1 cellular context compared by ENCODE assay signal in the genomic region with DNA sequence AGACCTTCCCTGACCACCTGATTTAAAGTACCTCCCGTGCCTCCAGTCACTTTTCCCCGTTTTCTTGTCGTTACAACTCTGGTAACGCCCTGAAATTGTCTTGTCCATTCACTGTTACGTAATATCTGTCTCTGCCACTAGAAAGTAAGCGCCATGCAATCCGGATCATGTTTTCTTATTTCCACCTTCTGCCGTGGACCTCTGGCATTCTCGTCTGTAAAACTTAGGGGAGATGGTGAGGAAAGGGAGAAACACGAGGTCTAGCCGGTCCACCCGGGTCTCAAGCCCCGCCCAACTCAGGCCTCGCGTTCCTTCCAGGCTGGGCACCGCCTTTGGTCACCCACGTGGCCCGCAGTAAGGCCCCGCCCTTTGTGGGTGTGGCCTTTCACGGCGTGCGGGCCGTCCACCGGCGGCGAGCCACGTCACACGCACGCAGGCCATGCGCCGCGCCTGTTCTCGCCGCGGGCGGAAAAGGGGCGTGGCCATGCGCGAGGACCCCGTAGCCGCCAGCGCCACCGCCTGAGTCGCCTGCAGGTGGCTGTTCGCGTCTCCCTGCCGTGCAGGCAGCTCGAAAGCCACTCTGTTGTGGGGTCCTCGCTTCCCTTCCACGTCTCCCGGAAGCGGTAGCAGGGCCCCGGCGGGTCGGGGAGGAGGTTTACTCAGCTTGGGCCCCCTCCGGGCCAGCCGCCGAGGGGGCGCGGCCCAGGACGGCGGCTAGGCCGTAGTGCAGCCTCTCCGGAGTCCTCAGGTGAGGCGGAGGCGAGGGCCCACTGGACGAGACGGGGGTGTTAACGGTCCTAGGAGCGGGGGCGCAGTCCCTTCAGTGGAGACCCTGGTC.
TF ChIP-seq lines count a peak whose summit lies in the region.

A gene with protein sequence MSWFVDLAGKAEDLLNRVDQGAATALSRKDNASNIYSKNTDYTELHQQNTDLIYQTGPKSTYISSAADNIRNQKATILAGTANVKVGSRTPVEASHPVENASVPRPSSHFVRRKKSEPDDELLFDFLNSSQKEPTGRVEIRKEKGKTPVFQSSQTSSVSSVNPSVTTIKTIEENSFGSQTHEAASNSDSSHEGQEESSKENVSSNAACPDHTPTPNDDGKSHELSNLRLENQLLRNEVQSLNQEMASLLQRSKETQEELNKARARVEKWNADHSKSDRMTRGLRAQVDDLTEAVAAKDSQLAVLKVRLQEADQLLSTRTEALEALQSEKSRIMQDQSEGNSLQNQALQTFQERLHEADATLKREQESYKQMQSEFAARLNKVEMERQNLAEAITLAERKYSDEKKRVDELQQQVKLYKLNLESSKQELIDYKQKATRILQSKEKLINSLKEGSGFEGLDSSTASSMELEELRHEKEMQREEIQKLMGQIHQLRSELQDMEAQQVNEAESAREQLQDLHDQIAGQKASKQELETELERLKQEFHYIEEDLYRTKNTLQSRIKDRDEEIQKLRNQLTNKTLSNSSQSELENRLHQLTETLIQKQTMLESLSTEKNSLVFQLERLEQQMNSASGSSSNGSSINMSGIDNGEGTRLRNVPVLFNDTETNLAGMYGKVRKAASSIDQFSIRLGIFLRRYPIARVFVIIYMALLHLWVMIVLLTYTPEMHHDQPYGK (plus strand): TSS at position 597 of the 838 bp plus-strand sequence. CDS start 3,133 bp downstream, outside the sequence.

TF ChIP-seq in HepG2, 621 proteins besides CTCF, POLR2A, EP300 and RAD21 (continued from another document and continues in another):
- TF ChIP-seq, protein P1, sequence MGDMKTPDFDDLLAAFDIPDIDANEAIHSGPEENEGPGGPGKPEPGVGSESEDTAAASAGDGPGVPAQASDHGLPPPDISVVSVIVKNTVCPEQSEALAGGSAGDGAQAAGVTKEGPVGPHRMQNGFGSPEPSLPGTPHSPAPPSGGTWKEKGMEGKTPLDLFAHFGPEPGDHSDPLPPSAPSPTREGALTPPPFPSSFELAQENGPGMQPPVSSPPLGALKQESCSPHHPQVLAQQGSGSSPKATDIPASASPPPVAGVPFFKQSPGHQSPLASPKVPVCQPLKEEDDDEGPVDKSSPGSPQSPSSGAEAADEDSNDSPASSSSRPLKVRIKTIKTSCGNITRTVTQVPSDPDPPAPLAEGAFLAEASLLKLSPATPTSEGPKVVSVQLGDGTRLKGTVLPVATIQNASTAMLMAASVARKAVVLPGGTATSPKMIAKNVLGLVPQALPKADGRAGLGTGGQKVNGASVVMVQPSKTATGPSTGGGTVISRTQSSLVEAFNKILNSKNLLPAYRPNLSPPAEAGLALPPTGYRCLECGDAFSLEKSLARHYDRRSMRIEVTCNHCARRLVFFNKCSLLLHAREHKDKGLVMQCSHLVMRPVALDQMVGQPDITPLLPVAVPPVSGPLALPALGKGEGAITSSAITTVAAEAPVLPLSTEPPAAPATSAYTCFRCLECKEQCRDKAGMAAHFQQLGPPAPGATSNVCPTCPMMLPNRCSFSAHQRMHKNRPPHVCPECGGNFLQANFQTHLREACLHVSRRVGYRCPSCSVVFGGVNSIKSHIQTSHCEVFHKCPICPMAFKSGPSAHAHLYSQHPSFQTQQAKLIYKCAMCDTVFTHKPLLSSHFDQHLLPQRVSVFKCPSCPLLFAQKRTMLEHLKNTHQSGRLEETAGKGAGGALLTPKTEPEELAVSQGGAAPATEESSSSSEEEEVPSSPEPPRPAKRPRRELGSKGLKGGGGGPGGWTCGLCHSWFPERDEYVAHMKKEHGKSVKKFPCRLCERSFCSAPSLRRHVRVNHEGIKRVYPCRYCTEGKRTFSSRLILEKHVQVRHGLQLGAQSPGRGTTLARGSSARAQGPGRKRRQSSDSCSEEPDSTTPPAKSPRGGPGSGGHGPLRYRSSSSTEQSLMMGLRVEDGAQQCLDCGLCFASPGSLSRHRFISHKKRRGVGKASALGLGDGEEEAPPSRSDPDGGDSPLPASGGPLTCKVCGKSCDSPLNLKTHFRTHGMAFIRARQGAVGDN (CRISPR knock-in tag; IDR thresholded peaks at IDR 0.05) = peak; percentile 98
- no peak for TF ChIP-seq PAWR (CRISPR knock-in tag; IDR thresholded peaks at IDR 0.05; ENCODE audit: borderline replicate concordance)
- no peak; the same call in 1 of the 2 replicates for TF ChIP-seq NFATC3 (CRISPR knock-in tag; IDR thresholded peaks at IDR 0.05)
- TF ChIP-seq, protein P2, sequence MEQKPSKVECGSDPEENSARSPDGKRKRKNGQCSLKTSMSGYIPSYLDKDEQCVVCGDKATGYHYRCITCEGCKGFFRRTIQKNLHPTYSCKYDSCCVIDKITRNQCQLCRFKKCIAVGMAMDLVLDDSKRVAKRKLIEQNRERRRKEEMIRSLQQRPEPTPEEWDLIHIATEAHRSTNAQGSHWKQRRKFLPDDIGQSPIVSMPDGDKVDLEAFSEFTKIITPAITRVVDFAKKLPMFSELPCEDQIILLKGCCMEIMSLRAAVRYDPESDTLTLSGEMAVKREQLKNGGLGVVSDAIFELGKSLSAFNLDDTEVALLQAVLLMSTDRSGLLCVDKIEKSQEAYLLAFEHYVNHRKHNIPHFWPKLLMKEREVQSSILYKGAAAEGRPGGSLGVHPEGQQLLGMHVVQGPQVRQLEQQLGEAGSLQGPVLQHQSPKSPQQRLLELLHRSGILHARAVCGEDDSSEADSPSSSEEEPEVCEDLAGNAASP (CRISPR knock-in tag; IDR thresholded peaks at IDR 0.05; ENCODE audit: borderline replicate concordance) = peak; percentile 64; the same call in 1 of the 2 replicates
- no peak for TF ChIP-seq ZNF790 (CRISPR knock-in tag; IDR thresholded peaks at IDR 0.05; ENCODE audit: borderline replicate concordance)
- TF ChIP-seq HIVEP1 (CRISPR knock-in tag; IDR thresholded peaks at IDR 0.05) = no peak; the same call in 1 of the 2 replicates
- peak; percentile 61; the same call in 1 of the 2 replicates for TF ChIP-seq ZNF274 (CRISPR knock-in tag; IDR thresholded peaks at IDR 0.05)
- peak; percentile 91 for TF ChIP-seq ZNF547 (CRISPR knock-in tag; IDR thresholded peaks at IDR 0.05)
- no peak for TF ChIP-seq PRMT3 (CRISPR knock-in tag; IDR thresholded peaks at IDR 0.05; ENCODE audit: borderline replicate concordance, low read depth)
- TF ChIP-seq, protein P3, sequence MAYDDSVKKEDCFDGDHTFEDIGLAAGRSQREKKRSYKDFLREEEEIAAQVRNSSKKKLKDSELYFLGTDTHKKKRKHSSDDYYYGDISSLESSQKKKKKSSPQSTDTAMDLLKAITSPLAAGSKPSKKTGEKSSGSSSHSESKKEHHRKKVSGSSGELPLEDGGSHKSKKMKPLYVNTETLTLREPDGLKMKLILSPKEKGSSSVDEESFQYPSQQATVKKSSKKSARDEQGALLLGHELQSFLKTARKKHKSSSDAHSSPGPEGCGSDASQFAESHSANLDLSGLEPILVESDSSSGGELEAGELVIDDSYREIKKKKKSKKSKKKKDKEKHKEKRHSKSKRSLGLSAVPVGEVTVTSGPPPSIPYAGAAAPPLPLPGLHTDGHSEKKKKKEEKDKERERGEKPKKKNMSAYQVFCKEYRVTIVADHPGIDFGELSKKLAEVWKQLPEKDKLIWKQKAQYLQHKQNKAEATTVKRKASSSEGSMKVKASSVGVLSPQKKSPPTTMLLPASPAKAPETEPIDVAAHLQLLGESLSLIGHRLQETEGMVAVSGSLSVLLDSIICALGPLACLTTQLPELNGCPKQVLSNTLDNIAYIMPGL (CRISPR knock-in tag; IDR thresholded peaks at IDR 0.05; ENCODE audit: borderline replicate concordance in 1 of 2, low read depth in 1 of 2) = peak; percentile 75 to 89; a peak in 3 of 4 replicates
- peak; percentile 53; the same call in 1 of the 2 replicates for TF ChIP-seq FOXA3 (CRISPR knock-in tag; IDR thresholded peaks at IDR 0.05)
- TF ChIP-seq SKI (IDR thresholded peaks at IDR 0.05; ENCODE audit: partially characterized antibody) = peak; percentile 53
- TF ChIP-seq SALL2 (CRISPR knock-in tag; IDR thresholded peaks at IDR 0.05) = peak; percentile 37; the same call in 1 of the 2 replicates
- no peak for TF ChIP-seq HNRNPL (IDR thresholded peaks at IDR 0.05; ENCODE audit: low read depth, low read length)
- TF ChIP-seq SNAPC2 (CRISPR knock-in tag; IDR thresholded peaks at IDR 0.05) = peak; percentile 43; the same call in 1 of the 2 replicates
- TF ChIP-seq FOXC1 (CRISPR knock-in tag; IDR thresholded peaks at IDR 0.05; ENCODE audit: borderline replicate concordance) = peak; percentile 33; the same call in 1 of the 2 replicates
- no peak; the same call in 1 of the 2 replicates for TF ChIP-seq RFXANK (CRISPR knock-in tag; IDR thresholded peaks at IDR 0.05)
- TF ChIP-seq, protein P4, sequence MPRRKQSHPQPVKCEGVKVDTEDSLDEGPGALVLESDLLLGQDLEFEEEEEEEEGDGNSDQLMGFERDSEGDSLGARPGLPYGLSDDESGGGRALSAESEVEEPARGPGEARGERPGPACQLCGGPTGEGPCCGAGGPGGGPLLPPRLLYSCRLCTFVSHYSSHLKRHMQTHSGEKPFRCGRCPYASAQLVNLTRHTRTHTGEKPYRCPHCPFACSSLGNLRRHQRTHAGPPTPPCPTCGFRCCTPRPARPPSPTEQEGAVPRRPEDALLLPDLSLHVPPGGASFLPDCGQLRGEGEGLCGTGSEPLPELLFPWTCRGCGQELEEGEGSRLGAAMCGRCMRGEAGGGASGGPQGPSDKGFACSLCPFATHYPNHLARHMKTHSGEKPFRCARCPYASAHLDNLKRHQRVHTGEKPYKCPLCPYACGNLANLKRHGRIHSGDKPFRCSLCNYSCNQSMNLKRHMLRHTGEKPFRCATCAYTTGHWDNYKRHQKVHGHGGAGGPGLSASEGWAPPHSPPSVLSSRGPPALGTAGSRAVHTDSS (CRISPR knock-in tag; conservative IDR thresholded peaks at IDR 0.05) = no peak
- no peak; the same call in 1 of the 2 replicates for TF ChIP-seq ZSCAN22 (CRISPR knock-in tag; IDR thresholded peaks at IDR 0.05)
- TF ChIP-seq, protein P5, sequence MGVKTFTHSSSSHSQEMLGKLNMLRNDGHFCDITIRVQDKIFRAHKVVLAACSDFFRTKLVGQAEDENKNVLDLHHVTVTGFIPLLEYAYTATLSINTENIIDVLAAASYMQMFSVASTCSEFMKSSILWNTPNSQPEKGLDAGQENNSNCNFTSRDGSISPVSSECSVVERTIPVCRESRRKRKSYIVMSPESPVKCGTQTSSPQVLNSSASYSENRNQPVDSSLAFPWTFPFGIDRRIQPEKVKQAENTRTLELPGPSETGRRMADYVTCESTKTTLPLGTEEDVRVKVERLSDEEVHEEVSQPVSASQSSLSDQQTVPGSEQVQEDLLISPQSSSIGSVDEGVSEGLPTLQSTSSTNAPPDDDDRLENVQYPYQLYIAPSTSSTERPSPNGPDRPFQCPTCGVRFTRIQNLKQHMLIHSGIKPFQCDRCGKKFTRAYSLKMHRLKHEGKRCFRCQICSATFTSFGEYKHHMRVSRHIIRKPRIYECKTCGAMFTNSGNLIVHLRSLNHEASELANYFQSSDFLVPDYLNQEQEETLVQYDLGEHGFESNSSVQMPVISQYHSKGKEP (CRISPR knock-in tag; IDR thresholded peaks at IDR 0.05) = peak; percentile 35; the same call in 1 of the 2 replicates
- no peak for TF ChIP-seq ZNF557 (CRISPR knock-in tag; IDR thresholded peaks at IDR 0.05)
- TF ChIP-seq, protein P6, sequence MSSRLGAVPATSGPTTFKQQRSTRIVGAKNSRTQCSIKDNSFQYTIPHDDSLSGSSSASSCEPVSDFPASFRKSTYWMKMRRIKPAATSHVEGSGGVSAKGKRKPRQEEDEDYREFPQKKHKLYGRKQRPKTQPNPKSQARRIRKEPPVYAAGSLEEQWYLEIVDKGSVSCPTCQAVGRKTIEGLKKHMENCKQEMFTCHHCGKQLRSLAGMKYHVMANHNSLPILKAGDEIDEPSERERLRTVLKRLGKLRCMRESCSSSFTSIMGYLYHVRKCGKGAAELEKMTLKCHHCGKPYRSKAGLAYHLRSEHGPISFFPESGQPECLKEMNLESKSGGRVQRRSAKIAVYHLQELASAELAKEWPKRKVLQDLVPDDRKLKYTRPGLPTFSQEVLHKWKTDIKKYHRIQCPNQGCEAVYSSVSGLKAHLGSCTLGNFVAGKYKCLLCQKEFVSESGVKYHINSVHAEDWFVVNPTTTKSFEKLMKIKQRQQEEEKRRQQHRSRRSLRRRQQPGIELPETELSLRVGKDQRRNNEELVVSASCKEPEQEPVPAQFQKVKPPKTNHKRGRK (CRISPR knock-in tag; IDR thresholded peaks at IDR 0.05) = no peak
- TF ChIP-seq THYN1 (CRISPR knock-in tag; IDR thresholded peaks at IDR 0.05; ENCODE audit: borderline replicate concordance, low read depth) = no peak
- peak; percentile 77; the same call in 1 of the 2 replicates for TF ChIP-seq KDM5B (CRISPR knock-in tag; IDR thresholded peaks at IDR 0.05; ENCODE audit: borderline replicate concordance)
- TF ChIP-seq, protein P7, sequence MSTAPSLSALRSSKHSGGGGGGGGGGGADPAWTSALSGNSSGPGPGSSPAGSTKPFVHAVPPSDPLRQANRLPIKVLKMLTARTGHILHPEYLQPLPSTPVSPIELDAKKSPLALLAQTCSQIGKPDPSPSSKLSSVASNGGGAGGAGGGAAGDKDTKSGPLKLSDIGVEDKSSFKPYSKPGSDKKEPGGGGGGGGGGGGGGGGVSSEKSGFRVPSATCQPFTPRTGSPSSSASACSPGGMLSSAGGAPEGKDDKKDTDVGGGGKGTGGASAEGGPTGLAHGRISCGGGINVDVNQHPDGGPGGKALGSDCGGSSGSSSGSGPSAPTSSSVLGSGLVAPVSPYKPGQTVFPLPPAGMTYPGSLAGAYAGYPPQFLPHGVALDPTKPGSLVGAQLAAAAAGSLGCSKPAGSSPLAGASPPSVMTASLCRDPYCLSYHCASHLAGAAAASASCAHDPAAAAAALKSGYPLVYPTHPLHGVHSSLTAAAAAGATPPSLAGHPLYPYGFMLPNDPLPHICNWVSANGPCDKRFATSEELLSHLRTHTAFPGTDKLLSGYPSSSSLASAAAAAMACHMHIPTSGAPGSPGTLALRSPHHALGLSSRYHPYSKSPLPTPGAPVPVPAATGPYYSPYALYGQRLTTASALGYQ (CRISPR knock-in tag; IDR thresholded peaks at IDR 0.05) = no peak; the same call in 1 of the 2 replicates
- peak; percentile 87 for TF ChIP-seq HDAC1 (CRISPR knock-in tag; IDR thresholded peaks at IDR 0.05)
- TF ChIP-seq, protein P8, sequence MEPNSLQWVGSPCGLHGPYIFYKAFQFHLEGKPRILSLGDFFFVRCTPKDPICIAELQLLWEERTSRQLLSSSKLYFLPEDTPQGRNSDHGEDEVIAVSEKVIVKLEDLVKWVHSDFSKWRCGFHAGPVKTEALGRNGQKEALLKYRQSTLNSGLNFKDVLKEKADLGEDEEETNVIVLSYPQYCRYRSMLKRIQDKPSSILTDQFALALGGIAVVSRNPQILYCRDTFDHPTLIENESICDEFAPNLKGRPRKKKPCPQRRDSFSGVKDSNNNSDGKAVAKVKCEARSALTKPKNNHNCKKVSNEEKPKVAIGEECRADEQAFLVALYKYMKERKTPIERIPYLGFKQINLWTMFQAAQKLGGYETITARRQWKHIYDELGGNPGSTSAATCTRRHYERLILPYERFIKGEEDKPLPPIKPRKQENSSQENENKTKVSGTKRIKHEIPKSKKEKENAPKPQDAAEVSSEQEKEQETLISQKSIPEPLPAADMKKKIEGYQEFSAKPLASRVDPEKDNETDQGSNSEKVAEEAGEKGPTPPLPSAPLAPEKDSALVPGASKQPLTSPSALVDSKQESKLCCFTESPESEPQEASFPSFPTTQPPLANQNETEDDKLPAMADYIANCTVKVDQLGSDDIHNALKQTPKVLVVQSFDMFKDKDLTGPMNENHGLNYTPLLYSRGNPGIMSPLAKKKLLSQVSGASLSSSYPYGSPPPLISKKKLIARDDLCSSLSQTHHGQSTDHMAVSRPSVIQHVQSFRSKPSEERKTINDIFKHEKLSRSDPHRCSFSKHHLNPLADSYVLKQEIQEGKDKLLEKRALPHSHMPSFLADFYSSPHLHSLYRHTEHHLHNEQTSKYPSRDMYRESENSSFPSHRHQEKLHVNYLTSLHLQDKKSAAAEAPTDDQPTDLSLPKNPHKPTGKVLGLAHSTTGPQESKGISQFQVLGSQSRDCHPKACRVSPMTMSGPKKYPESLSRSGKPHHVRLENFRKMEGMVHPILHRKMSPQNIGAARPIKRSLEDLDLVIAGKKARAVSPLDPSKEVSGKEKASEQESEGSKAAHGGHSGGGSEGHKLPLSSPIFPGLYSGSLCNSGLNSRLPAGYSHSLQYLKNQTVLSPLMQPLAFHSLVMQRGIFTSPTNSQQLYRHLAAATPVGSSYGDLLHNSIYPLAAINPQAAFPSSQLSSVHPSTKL (CRISPR knock-in tag; IDR thresholded peaks at IDR 0.05) = no peak; the same call in 1 of the 2 replicates
- peak; percentile 83 for TF ChIP-seq PHF20 (CRISPR knock-in tag; IDR thresholded peaks at IDR 0.05)
